8 cellular contexts compared by ENCODE assay signal in genomic region chr10:26430641-26431163, GRCh38. TPM values are rescaled to one million over a fixed set of nuclear protein-coding genes. Genes with fewer than 3 reads are reported as not detected.
DNase-seq lines count a peak whose midpoint lies in the region; ATAC-seq and TF ChIP-seq lines count a peak whose summit lies in the region.

No MANE protein-coding gene starts in this region.

- WGBS in ovary, 3 donors, result 60 to 69% (median 69%) methylated on average over 4 of the region's 4 CpGs

- H3K27ac Mint-ChIP-seq in activated naive CD8-positive, alpha-beta T cell treated with anti-CD3 and anti-CD28 coated beads, Interleukin-2, amount 50 U/mL, for 24 hours, result peak overlapping the region; percentile 84

- TF ChIP-seq EP300 in ovary (IDR thresholded peaks at IDR 0.05), result no peak

- H3K27me3 ChIP-seq in ovary, result no peaks in the 10 kb centered on the region

- H3K4me3 ChIP-seq in ovary, result no peak overlapping the region

- no peak for TF ChIP-seq CTCF in ovary (IDR thresholded peaks at IDR 0.05)

- no peaks in the 10 kb centered on the region for H3K27me3 Mint-ChIP-seq in activated naive CD8-positive, alpha-beta T cell treated with anti-CD3 and anti-CD28 coated beads, Interleukin-2, amount 50 U/mL, for 24 hours

- H3K4me1 ChIP-seq in ovary (ENCODE audit: insufficient read depth), result no peaks in the 10 kb centered on the region

- DNase-seq in GDM1 (lab: John Stamatoyannopoulos, UW) (peak; percentile 9), hypothalamus (lab: John Stamatoyannopoulos, UW) (no peak), substantia nigra (lab: John Stamatoyannopoulos, UW) (no peak), left colon (no peak), ovary (no peak)
- no peak for DNase-seq in activated naive CD8-positive, alpha-beta T cell treated with anti-CD3 and anti-CD28 coated beads, Interleukin-2, amount 50 U/mL, for 24 hours

- H3K9me3 ChIP-seq in ovary, result no peaks in the 10 kb centered on the region

- no peaks in the 10 kb centered on the region for H3K36me3 Mint-ChIP-seq in activated naive CD8-positive, alpha-beta T cell treated with anti-CD3 and anti-CD28 coated beads, Interleukin-2, amount 50 U/mL, for 24 hours (ENCODE audit: low read depth)

- H3K4me1 Mint-ChIP-seq in activated naive CD8-positive, alpha-beta T cell treated with anti-CD3 and anti-CD28 coated beads, Interleukin-2, amount 50 U/mL, for 24 hours, result peaks cover 23% of the 10 kb centered on the region

- ATAC-seq in GM19452 (IDR thresholded peaks at IDR 0.05; ENCODE audit: unreplicated experiment) (peak; percentile 78), HG03432 (IDR thresholded peaks at IDR 0.05; ENCODE audit: unreplicated experiment) (peak; percentile 92), left colon (no peak)
- ATAC-seq in activated naive CD8-positive, alpha-beta T cell treated with anti-CD3 and anti-CD28 coated beads, Interleukin-2, amount 50 U/mL, for 24 hours, result peak; percentile 89

- intact Hi-C loops in left colon (cut with DNase I, micrococcal nuclease), result no loop called here
- intact Hi-C loops in ovary (cut with DNase I), result no loop called here

- H3K4me3 Mint-ChIP-seq in activated naive CD8-positive, alpha-beta T cell treated with anti-CD3 and anti-CD28 coated beads, Interleukin-2, amount 50 U/mL, for 24 hours, result peak overlapping the region; percentile 41

- H3K36me3 ChIP-seq in ovary, result no peaks in the 10 kb centered on the region

- no peak for TF ChIP-seq POLR2A in ovary (IDR thresholded peaks at IDR 0.05)

- no peak overlapping the region for H3K27ac ChIP-seq in substantia nigra (ENCODE audit: low read depth, low read length, poor library complexity, severe bottlenecking)
- H3K27ac ChIP-seq in ovary, result no peak overlapping the region

- no peaks in the 10 kb centered on the region for H3K9me3 Mint-ChIP-seq in activated naive CD8-positive, alpha-beta T cell treated with anti-CD3 and anti-CD28 coated beads, Interleukin-2, amount 50 U/mL, for 24 hours

RNA-seq across cellular contexts. Expression of gene APBB1IP, which starts 7.4 kb away (rescaled TPM):
- total RNA-seq in left colon, result 1 to 10 TPM; 2.0 to 4.6 TPM
- 1 to 10 TPM; 1.1 to 6.6 (median 1.8) TPM for total RNA-seq in ovary
- polyA plus RNA-seq in ovary, result 10 to 100 TPM in 1 of 2 donors, under 1 TPM in 1; 0.64 to 10.2 TPM
